Comparison of ENCODE assay signal across 10 cellular contexts in genomic region chr19:50344661-50345318, GRCh38. TPM values are rescaled to one million over a fixed set of nuclear protein-coding genes. Genes with fewer than 3 reads are reported as not detected.
A peak's percentile ranks its signal among the peaks of the same experiment; 100 is the strongest.
DNase-seq lines count a peak whose midpoint lies in the region; ATAC-seq and TF ChIP-seq lines count a peak whose summit lies in the region.
"Had no signal": no experiment of that assay in that cellular context is flagged by ENCODE, and none has a peak within 500 bp of the region (broad histone marks: within the 10 kb centered on the region; RNA-seq: fewer than 3 reads in every experiment).

No MANE protein-coding gene starts in this region.

- no peak for TF ChIP-seq CTCF in GM12864 (IDR thresholded peaks at IDR 0.05; ENCODE audit: low read depth, low read length, missing control alignments)
- no peak for TF ChIP-seq CTCF in HL-60 (IDR thresholded peaks at IDR 0.05; ENCODE audit: insufficient read depth, low read length)

- no peak overlapping the region for H3K27ac ChIP-seq in HL-60 (replicated peaks)

- DNase-seq in GM12864 (ENCODE audit: low read depth) (peak; percentile 91), HL-60 (ENCODE audit: low read depth in 1 of 2, low spot score in 1 of 2) (no peak), germinal center (ENCODE audit: low spot score) (peak; percentile 76), DMS53 (lab: John Stamatoyannopoulos, UW) (no peak), ureter (ENCODE audit: low spot score) (no peak), putamen (ENCODE audit: low spot score) (no peak)
- DNase-seq: DMS79 treated with DMSO at 0.1 percent for 48 hours, NCI-H1105 treated with DMSO at 0.1 percent for 48 hours had no signal

- peak overlapping the region; percentile 57 for H3K4me3 ChIP-seq in GM12864 (ENCODE audit: low read depth, low read length)
- peak overlapping the region; percentile 34 for H3K4me3 ChIP-seq in HL-60 (replicated peaks; ENCODE audit: insufficient read depth, low read length)

- peak; percentile 45 for ATAC-seq in GM19467 (IDR thresholded peaks at IDR 0.05; ENCODE audit: unreplicated experiment)
- no peak for ATAC-seq in GM21619 (IDR thresholded peaks at IDR 0.05; ENCODE audit: unreplicated experiment)

- H3K27me3 ChIP-seq in HL-60 (ENCODE audit: insufficient read depth, poor library complexity, severe bottlenecking), result no peaks in the 10 kb centered on the region

RNA-seq across cellular contexts. Expression of gene KCNC3, which starts 15.6 kb away (rescaled TPM):
- 22.4 TPM for total RNA-seq in ureter

RNA-seq across cellular contexts. Expression of gene NAPSA, which starts 20.6 kb away (rescaled TPM):
- total RNA-seq in ureter, result 1.1 TPM

RNA-seq across cellular contexts. Expression of gene NR1H2, which starts 31.5 kb away (rescaled TPM):
- total RNA-seq in ureter, result 64.5 TPM

RNA-seq across cellular contexts. Expression of gene POLD1, which starts 39.4 kb away (rescaled TPM):
- total RNA-seq in ureter, result 17.0 TPM

Comparison
In these comparisons a context has a peak if more than half of its experiments do, and no peak if none do; other contexts are left out.
1. DNase-seq: peak in GM12864 (single experiment) and germinal center (single experiment); none in HL-60 (0 of 2), DMS53 (single experiment), ureter (single experiment) and putamen (single experiment).